Comparison of ENCODE assay signal across 2 cellular contexts in genomic region chrX:129840334-129840733, GRCh38.
TF ChIP-seq lines count a peak whose summit lies in the region.

No MANE protein-coding gene starts in this region.

TF ChIP-seq in neural cell, 6 proteins besides CTCF, POLR2A, EP300 and RAD21:
- TF ChIP-seq REST (IDR thresholded peaks at IDR 0.05; ENCODE audit: borderline replicate concordance): no peak
- no peak for TF ChIP-seq TAF1 (IDR thresholded peaks at IDR 0.05; ENCODE audit: low read depth)
- TF ChIP-seq SMC3 (conservative IDR thresholded peaks at IDR 0.05; ENCODE audit: poor library complexity): no peak
- TF ChIP-seq MXI1 (conservative IDR thresholded peaks at IDR 0.05; ENCODE audit: poor library complexity, severe bottlenecking): no peak
- no peak for TF ChIP-seq EZH2 (IDR thresholded peaks at IDR 0.05; ENCODE audit: borderline replicate concordance, insufficient read depth, low read length, poor library complexity, severe bottlenecking)
- TF ChIP-seq POLR2AphosphoS5 (IDR thresholded peaks at IDR 0.05): no peak

TF ChIP-seq in SK-N-SH, 30 proteins besides CTCF, POLR2A, EP300 and RAD21:
- TF ChIP-seq NRF1 (IDR thresholded peaks at IDR 0.05; ENCODE audit: low read depth, low read length) (no peak), PBX3 (IDR thresholded peaks at IDR 0.05) (no peak), JUND (IDR thresholded peaks at IDR 0.05) (no peak)
